8 cellular contexts compared by ENCODE assay signal in genomic region chr7:6271694-6272371, GRCh38. TPM values are rescaled to one million over a fixed set of nuclear protein-coding genes. Genes with fewer than 3 reads are reported as not detected.
DNase-seq lines count a peak whose midpoint lies in the region; ATAC-seq, FAIRE-seq and TF ChIP-seq lines count a peak whose summit lies in the region.

No MANE protein-coding gene starts in this region.

- H3K4me1 ChIP-seq in gastroesophageal sphincter (peaks cover 0 to 39% (median 0%) of the 10 kb centered on the region in 3 donors), pancreas (peaks cover 0 to 16% (median 9%) of the 10 kb centered on the region in 3 donors)

- intact Hi-C loops in pancreas (cut with DNase I): no loop called here

- 0% methylated on average over 1 to 4 of the region's 64 CpGs for WGBS in gastroesophageal sphincter (ENCODE audit: low coverage in 1 of 2), 2 donors
- WGBS in pancreas, 2 donors: 0% methylated on average over 54 to 64 of the region's 64 CpGs

- H3K9me3 ChIP-seq in gastroesophageal sphincter (no peaks in the 10 kb centered on the region), pancreas (no peaks in the 10 kb centered on the region)

- peak; percentile 21 to 23 for ATAC-seq in activated T-cell treated with anti-CD3 and anti-CD28 coated beads, Interleukin-2, amount 50 U/mL, for 4 hours
- ATAC-seq in gastroesophageal sphincter (peak; percentile 9), pancreas (peak in 3 of 4 donors; percentile 27 to 34 (median 28)), GM18873 (IDR thresholded peaks at IDR 0.05; ENCODE audit: low FRiP score, unreplicated experiment) (no peak)

- H3K27me3 ChIP-seq in gastroesophageal sphincter: no peaks in the 10 kb centered on the region
- H3K27me3 ChIP-seq in pancreas: no peaks in the 10 kb centered on the region

- FAIRE-seq in pancreas (lab: Jason Lieb, UNC): no peak

- H3K27me3 Mint-ChIP-seq in activated T-cell treated with anti-CD3 and anti-CD28 coated beads, Interleukin-2, amount 50 U/mL, for 4 hours (ENCODE audit: low read depth): peaks cover 11% of the 10 kb centered on the region

- H3K9me3 Mint-ChIP-seq in activated T-cell treated with anti-CD3 and anti-CD28 coated beads, Interleukin-2, amount 50 U/mL, for 4 hours: no peaks in the 10 kb centered on the region

- no peaks in the 10 kb centered on the region for H3K36me3 Mint-ChIP-seq in activated T-cell treated with anti-CD3 and anti-CD28 coated beads, Interleukin-2, amount 50 U/mL, for 4 hours (ENCODE audit: insufficient read depth)

- H3K27ac ChIP-seq in gastroesophageal sphincter: peak overlapping the region; percentile 44 to 91 (median 86)
- H3K27ac ChIP-seq in pancreas: no peak overlapping the region

- no peak for TF ChIP-seq CTCF in gastroesophageal sphincter (IDR thresholded peaks at IDR 0.05)
- TF ChIP-seq CTCF in pancreas (IDR thresholded peaks at IDR 0.05): no peak

- TF ChIP-seq POLR2A in gastroesophageal sphincter (IDR thresholded peaks at IDR 0.05): no peak

- H3K4me1 Mint-ChIP-seq in activated T-cell treated with anti-CD3 and anti-CD28 coated beads, Interleukin-2, amount 50 U/mL, for 4 hours (ENCODE audit: low read depth): peaks cover 25% of the 10 kb centered on the region

- peak overlapping the region; percentile 89 for H3K4me3 Mint-ChIP-seq in activated T-cell treated with anti-CD3 and anti-CD28 coated beads, Interleukin-2, amount 50 U/mL, for 4 hours

- DNase-seq in activated T-cell treated with anti-CD3 and anti-CD28 coated beads for 1 hour (ENCODE audit: low read depth) (peak; percentile 3), activated T-cell treated with anti-CD3 and anti-CD28 coated beads for 4 hours (no peak), HuH-7 (ENCODE audit: low spot score) (peak; percentile 44), pancreas (peak; percentile 16 to 64 (median 38)), GM19240 (ENCODE audit: insufficient read length, low spot score) (no peak)
- DNase-seq in activated T-cell treated with anti-CD3 and anti-CD28 coated beads, Interleukin-2, amount 50 U/mL, for 4 hours: peak; percentile 8

- peak overlapping the region; percentile 93 to 99 for H3K4me3 ChIP-seq in gastroesophageal sphincter
- peak overlapping the region; percentile 78 to 92 (median 86) for H3K4me3 ChIP-seq in pancreas

- no peaks in the 10 kb centered on the region for H3K36me3 ChIP-seq in gastroesophageal sphincter
- no peaks in the 10 kb centered on the region for H3K36me3 ChIP-seq in pancreas

- TF ChIP-seq EP300 in gastroesophageal sphincter (IDR thresholded peaks at IDR 0.05): no peak

RNA-seq across cellular contexts. Expression of gene CYTH3, which starts 0.6 kb away (rescaled TPM):
- total RNA-seq in activated T-cell treated with anti-CD3 and anti-CD28 coated beads, Interleukin-2, amount 50 U/mL, for 4 hours: 1 to 10 TPM; 3.6 to 9.9 (median 4.6) TPM
- total RNA-seq in gastroesophageal sphincter (10 to 100 TPM; 25.8 to 61.9 (median 39.4) TPM), pancreas (10 to 100 TPM in 1 of 6 donors, 1 to 10 TPM in 5; 3.4 to 12.5 (median 4.5) TPM)
- 1 to 10 TPM; 4.0 to 5.4 TPM for polyA plus RNA-seq in pancreas

Comparison
In these comparisons a context has a peak if more than half of its experiments do, and no peak if none do; other contexts are left out.
1. DNase-seq: peak in activated T-cell treated with anti-CD3 and anti-CD28 coated beads for 1 hour (single experiment), HuH-7 (single experiment), activated T-cell treated with anti-CD3 and anti-CD28 coated beads, Interleukin-2, amount 50 U/mL, for 4 hours (single experiment) and pancreas (6 of 6); none in activated T-cell treated with anti-CD3 and anti-CD28 coated beads for 4 hours (single experiment) and GM19240 (single experiment).
2. H3K27ac ChIP-seq: peak in gastroesophageal sphincter (4 of 4); none in pancreas (0 of 4).